1 cellular context compared by ENCODE assay signal in the genomic region with DNA sequence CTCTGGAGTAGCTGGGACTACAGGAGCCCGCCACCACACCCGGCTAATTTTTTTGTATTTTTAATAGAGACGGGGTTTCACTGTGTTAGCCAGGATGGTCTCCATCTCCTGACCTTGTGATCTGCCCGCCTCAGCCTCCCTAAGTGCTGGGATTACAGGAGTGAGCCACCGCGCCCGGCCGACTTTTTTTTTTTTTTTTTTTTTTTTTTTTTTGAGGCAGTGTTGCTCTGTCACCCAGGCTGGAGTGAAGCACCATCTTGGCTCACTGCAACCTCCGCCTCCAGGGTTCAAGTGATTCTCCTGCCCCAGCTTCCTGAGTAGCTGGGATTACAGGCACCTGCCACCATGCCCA. TPM values are rescaled to one million over a fixed set of nuclear protein-coding genes. Genes with fewer than 3 reads are reported as not detected.
"Had no signal": no experiment of that assay in that cellular context is flagged by ENCODE, and none has a peak within 500 bp of the region (broad histone marks: within the 10 kb centered on the region; RNA-seq: fewer than 3 reads in every experiment).

No MANE protein-coding gene starts in this region.

RNA-seq across cellular contexts. Expression of a gene that starts 14.7 kb away (rescaled TPM):
- total RNA-seq: activated CD4-positive, alpha-beta T cell treated with anti-CD3 and anti-CD28 coated beads, Interleukin-2, amount 10 ng/mL, durations not matched to agents 7 days and 5 days had no signal
